In the genomic region with DNA sequence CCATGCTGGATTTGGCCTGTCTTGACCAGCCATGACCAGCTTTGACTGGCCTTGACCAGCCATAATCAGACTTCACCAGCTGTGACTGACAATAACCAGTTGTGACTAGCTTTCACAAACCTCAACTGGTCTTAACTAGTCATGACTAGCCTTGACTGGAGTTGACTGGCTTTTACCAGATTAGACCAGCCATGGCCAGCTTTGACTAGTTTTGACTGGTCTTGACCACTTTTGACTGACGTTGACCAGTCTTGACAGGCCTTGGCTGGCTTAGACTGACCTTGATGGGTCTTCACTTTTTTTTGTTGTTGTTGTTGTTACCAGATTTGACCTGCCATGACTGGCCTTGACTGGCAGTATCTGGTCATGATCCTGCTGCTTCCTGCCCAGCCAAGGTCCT, we compare ENCODE assay signal across 1 cellular context.
TF ChIP-seq lines count a peak whose summit lies in the region.

No MANE protein-coding gene starts in this region.

TF ChIP-seq in SK-N-SH, 30 proteins besides CTCF, POLR2A, EP300 and RAD21 (continued from another document):
- TF ChIP-seq TAF1 (IDR thresholded peaks at IDR 0.05; ENCODE audit: borderline replicate concordance, low read depth, low read length) (no peak), TCF12 (IDR thresholded peaks at IDR 0.05) (no peak), GABPA (IDR thresholded peaks at IDR 0.05; ENCODE audit: low read depth) (no peak), RFX5 (IDR thresholded peaks at IDR 0.05; ENCODE audit: low read length) (no peak), POLR2AphosphoS5 (IDR thresholded peaks at IDR 0.05; ENCODE audit: low read depth, low read length) (no peak), CHD2 (IDR thresholded peaks at IDR 0.05; ENCODE audit: low read length, partially characterized antibody) (no peak), YY1 (IDR thresholded peaks at IDR 0.05; ENCODE audit: low read depth) (no peak)
- TF ChIP-seq, protein P1, sequence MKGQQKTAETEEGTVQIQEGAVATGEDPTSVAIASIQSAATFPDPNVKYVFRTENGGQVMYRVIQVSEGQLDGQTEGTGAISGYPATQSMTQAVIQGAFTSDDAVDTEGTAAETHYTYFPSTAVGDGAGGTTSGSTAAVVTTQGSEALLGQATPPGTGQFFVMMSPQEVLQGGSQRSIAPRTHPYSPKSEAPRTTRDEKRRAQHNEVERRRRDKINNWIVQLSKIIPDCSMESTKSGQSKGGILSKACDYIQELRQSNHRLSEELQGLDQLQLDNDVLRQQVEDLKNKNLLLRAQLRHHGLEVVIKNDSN (IDR thresholded peaks at IDR 0.05; ENCODE audit: borderline replicate concordance, low read depth): no peak
- TF ChIP-seq, protein P2, sequence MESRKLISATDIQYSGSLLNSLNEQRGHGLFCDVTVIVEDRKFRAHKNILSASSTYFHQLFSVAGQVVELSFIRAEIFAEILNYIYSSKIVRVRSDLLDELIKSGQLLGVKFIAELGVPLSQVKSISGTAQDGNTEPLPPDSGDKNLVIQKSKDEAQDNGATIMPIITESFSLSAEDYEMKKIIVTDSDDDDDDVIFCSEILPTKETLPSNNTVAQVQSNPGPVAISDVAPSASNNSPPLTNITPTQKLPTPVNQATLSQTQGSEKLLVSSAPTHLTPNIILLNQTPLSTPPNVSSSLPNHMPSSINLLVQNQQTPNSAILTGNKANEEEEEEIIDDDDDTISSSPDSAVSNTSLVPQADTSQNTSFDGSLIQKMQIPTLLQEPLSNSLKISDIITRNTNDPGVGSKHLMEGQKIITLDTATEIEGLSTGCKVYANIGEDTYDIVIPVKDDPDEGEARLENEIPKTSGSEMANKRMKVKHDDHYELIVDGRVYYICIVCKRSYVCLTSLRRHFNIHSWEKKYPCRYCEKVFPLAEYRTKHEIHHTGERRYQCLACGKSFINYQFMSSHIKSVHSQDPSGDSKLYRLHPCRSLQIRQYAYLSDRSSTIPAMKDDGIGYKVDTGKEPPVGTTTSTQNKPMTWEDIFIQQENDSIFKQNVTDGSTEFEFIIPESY (IDR thresholded peaks at IDR 0.05; ENCODE audit: borderline replicate concordance, low read depth): no peak
- TF ChIP-seq, protein P3, sequence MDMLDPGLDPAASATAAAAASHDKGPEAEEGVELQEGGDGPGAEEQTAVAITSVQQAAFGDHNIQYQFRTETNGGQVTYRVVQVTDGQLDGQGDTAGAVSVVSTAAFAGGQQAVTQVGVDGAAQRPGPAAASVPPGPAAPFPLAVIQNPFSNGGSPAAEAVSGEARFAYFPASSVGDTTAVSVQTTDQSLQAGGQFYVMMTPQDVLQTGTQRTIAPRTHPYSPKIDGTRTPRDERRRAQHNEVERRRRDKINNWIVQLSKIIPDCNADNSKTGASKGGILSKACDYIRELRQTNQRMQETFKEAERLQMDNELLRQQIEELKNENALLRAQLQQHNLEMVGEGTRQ (IDR thresholded peaks at IDR 0.05; ENCODE audit: borderline replicate concordance, low read depth, low read length): no peak
